In genomic region chr4:147250062-147250461, GRCh38 we compare ENCODE assay signal across 34 cellular contexts.
A peak's percentile ranks its signal among the peaks of the same experiment; 100 is the strongest.
DNase-seq lines count a peak whose midpoint lies in the region; ATAC-seq and TF ChIP-seq lines count a peak whose summit lies in the region.
"Had no signal": no experiment of that assay in that cellular context is flagged by ENCODE, and none has a peak within 500 bp of the region (broad histone marks: within the 10 kb centered on the region; RNA-seq: fewer than 3 reads in every experiment).

No MANE protein-coding gene starts in this region.

- no peaks in the 10 kb centered on the region for H3K79me2 ChIP-seq in mesendoderm (ENCODE audit: control insufficient read depth, insufficient read depth, low read length)

- H3K27ac Mint-ChIP-seq in WTC11 = no peak overlapping the region
- no peak overlapping the region for H3K27ac Mint-ChIP-seq in endodermal cell
- H3K27ac Mint-ChIP-seq in immature natural killer cell = no peak overlapping the region
- no peak overlapping the region for H3K27ac Mint-ChIP-seq in stimulated activated naive CD8-positive, alpha-beta T cell treated with anti-CD3 and anti-CD28 coated beads, Interleukin-15, amount 100 ng/mL, for 72 hours
- H3K27ac Mint-ChIP-seq: B cell; CD14-positive monocyte; CD4-positive, alpha-beta memory T cell; CD4-positive, alpha-beta T cell; CD4-positive, CD25-positive, alpha-beta regulatory T cell; CD8-positive, alpha-beta memory T cell; CD8-positive, alpha-beta T cell had no signal

- H3K9me3 ChIP-seq in endodermal cell (ENCODE audit: control insufficient read depth, low read length) (peaks cover 18% of the 10 kb centered on the region), uterus (no peaks in the 10 kb centered on the region)
- H3K9me3 ChIP-seq: BE2C; BLaER1; BLaER1 treated with 17β-estradiol and CSF1 and Interleukin-3, amounts not matched to agents 10 nM and 100 nM had no signal

- H3K4me1 Mint-ChIP-seq in WTC11 = peaks cover 6% of the 10 kb centered on the region
- no peaks in the 10 kb centered on the region for H3K4me1 Mint-ChIP-seq in endodermal cell
- H3K4me1 Mint-ChIP-seq in immature natural killer cell = no peaks in the 10 kb centered on the region
- H3K4me1 Mint-ChIP-seq in stimulated activated naive CD8-positive, alpha-beta T cell treated with anti-CD3 and anti-CD28 coated beads, Interleukin-15, amount 100 ng/mL, for 72 hours = no peaks in the 10 kb centered on the region
- H3K4me1 Mint-ChIP-seq: B cell; CD14-positive monocyte; CD4-positive, alpha-beta memory T cell; CD4-positive, CD25-positive, alpha-beta regulatory T cell; CD8-positive, alpha-beta memory T cell had no signal

- no peaks in the 10 kb centered on the region for H3K79me1 ChIP-seq in mesendoderm (ENCODE audit: low read length)

- H2BK120ac ChIP-seq in mesendoderm (ENCODE audit: low read depth, low read length) = no peak overlapping the region

- CTCF ChIA-PET in WTC11 (lab: Charles Lee) = interaction anchor here (1.1 to 1.4 kb wide), 2 partner anchors 89 to 129 kb away, joined by 3 to 4 read pairs; no protein-coding TSS in a partner anchor

- H3K27me3 ChIP-seq in endodermal cell (ENCODE audit: control insufficient read depth, insufficient read depth, low read length, poor library complexity, severe bottlenecking) (no peaks in the 10 kb centered on the region), mesendoderm (ENCODE audit: insufficient read depth, low read length, poor library complexity) (no peaks in the 10 kb centered on the region), uterus (no peaks in the 10 kb centered on the region)
- H3K27me3 ChIP-seq: BE2C; BLaER1; BLaER1 treated with 17β-estradiol and CSF1 and Interleukin-3, amounts not matched to agents 10 nM and 100 nM had no signal

- H3K9ac ChIP-seq in endodermal cell (ENCODE audit: extremely low read depth, low read length, poor library complexity, severe bottlenecking) (no peak overlapping the region), mesendoderm (ENCODE audit: low read length) (no peak overlapping the region)
- H3K9ac ChIP-seq: BLaER1; BLaER1 treated with 17β-estradiol and CSF1 and Interleukin-3, amounts not matched to agents 10 nM and 100 nM had no signal

- H3K56ac ChIP-seq in mesendoderm (ENCODE audit: low read length) = no peak overlapping the region

- DNase-seq in DMS53 (lab: John Stamatoyannopoulos, UW) (peak; percentile 1), DMS53 treated with DMSO at 0.1 percent for 48 hours (lab: John Stamatoyannopoulos, UW; ENCODE audit: unreplicated experiment) (no peak), WTC11 (ENCODE audit: low spot score) (no peak), endodermal cell (no peak), mesendoderm (peak; percentile 16), uterus (no peak), immature natural killer cell (no peak)
- no peak for DNase-seq in stimulated activated naive CD8-positive, alpha-beta T cell treated with anti-CD3 and anti-CD28 coated beads, Interleukin-15, amount 100 ng/mL, for 72 hours
- DNase-seq: 8988T; ACHN; AML-193; BE2C; C1 segment of cervical spinal cord; Caco-2; Calu3; CD4-positive, alpha-beta memory T cell; CD4-positive, alpha-beta T cell; CD4-positive, CD25-positive, alpha-beta regulatory T cell; CD8-positive, alpha-beta memory T cell; CD8-positive, alpha-beta T cell; COR-L47; DMS 273 treated with DMSO at 0.1 percent for 48 hours; DMS153; DMS79; DMS79 treated with DMSO at 0.1 percent for 48 hours; DND-41; EL had no signal

- H3K4me3 Mint-ChIP-seq in WTC11 (no peak overlapping the region), endodermal cell (no peak overlapping the region), immature natural killer cell (no peak overlapping the region)
- no peak overlapping the region for H3K4me3 Mint-ChIP-seq in stimulated activated naive CD8-positive, alpha-beta T cell treated with anti-CD3 and anti-CD28 coated beads, Interleukin-15, amount 100 ng/mL, for 72 hours
- H3K4me3 Mint-ChIP-seq: B cell; CD14-positive monocyte; CD4-positive, alpha-beta memory T cell; CD4-positive, alpha-beta T cell; CD4-positive, CD25-positive, alpha-beta regulatory T cell; CD8-positive, alpha-beta memory T cell; CD8-positive, alpha-beta T cell had no signal

- TF ChIP-seq POLR2A in uterus (IDR thresholded peaks at IDR 0.05) = no peak

- peaks cover 11% of the 10 kb centered on the region for H3K36me3 Mint-ChIP-seq in WTC11
- H3K36me3 Mint-ChIP-seq in endodermal cell (ENCODE audit: low read depth) = no peaks in the 10 kb centered on the region
- H3K36me3 Mint-ChIP-seq in immature natural killer cell = no peaks in the 10 kb centered on the region
- H3K36me3 Mint-ChIP-seq: CD14-positive monocyte; CD4-positive, alpha-beta memory T cell; CD4-positive, CD25-positive, alpha-beta regulatory T cell; CD8-positive, alpha-beta memory T cell; CD8-positive, alpha-beta T cell had no signal

- H3K4me1 ChIP-seq in endodermal cell (ENCODE audit: control insufficient read depth, insufficient read depth, low read length) (no peaks in the 10 kb centered on the region), mesendoderm (ENCODE audit: control insufficient read depth, low read depth, low read length) (no peaks in the 10 kb centered on the region), uterus (no peaks in the 10 kb centered on the region)
- H3K4me1 ChIP-seq: BE2C, BLaER1 had no signal

- no peak overlapping the region for H3K4me2 ChIP-seq in mesendoderm (ENCODE audit: low read length)
- H3K4me2 ChIP-seq: A549; BLaER1; BLaER1 treated with 17β-estradiol and CSF1 and Interleukin-3, amounts not matched to agents 10 nM and 100 nM had no signal

- no peak overlapping the region for H3K18ac ChIP-seq in mesendoderm (ENCODE audit: low read length)

- intact Hi-C loops in uterus (cut with DNase I; ENCODE audit: low total_unique reads) = no loop called here

- no peak overlapping the region for H4K5ac ChIP-seq in mesendoderm (ENCODE audit: low read length)

- no peak overlapping the region for H2BK5ac ChIP-seq in mesendoderm (ENCODE audit: low read length)

- H3K27ac ChIP-seq in endodermal cell (ENCODE audit: low read depth, low read length) (no peak overlapping the region), mesendoderm (ENCODE audit: low read depth, low read length) (no peak overlapping the region), uterus (no peak overlapping the region)
- H3K27ac ChIP-seq: 22Rv1; A549; BLaER1; BLaER1 treated with 17β-estradiol and CSF1 and Interleukin-3, amounts not matched to agents 10 nM and 100 nM; C4-2B had no signal

- TF ChIP-seq CTCF in WTC11 (IDR thresholded peaks at IDR 0.05) = no peak
- TF ChIP-seq CTCF in endodermal cell (conservative IDR thresholded peaks at IDR 0.05) = peak; percentile 52
- TF ChIP-seq CTCF in uterus (IDR thresholded peaks at IDR 0.05) = no peak

- no peak overlapping the region for H4K8ac ChIP-seq in mesendoderm (ENCODE audit: low read depth, low read length)

- peak; percentile 51 for ATAC-seq in WTC11
- no peak for ATAC-seq in stimulated activated naive CD8-positive, alpha-beta T cell treated with anti-CD3 and anti-CD28 coated beads, Interleukin-15, amount 100 ng/mL, for 72 hours
- ATAC-seq: A549; CD8-positive, alpha-beta T cell had no signal

- H3K27me3 Mint-ChIP-seq in WTC11 (ENCODE audit: low read depth) (no peaks in the 10 kb centered on the region), endodermal cell (ENCODE audit: insufficient read depth) (no peaks in the 10 kb centered on the region), immature natural killer cell (ENCODE audit: low read depth in 3 of 3) (peaks cover 0 to 5% (median 2%) of the 10 kb centered on the region in 3 donors)
- H3K27me3 Mint-ChIP-seq in stimulated activated naive CD8-positive, alpha-beta T cell treated with anti-CD3 and anti-CD28 coated beads, Interleukin-15, amount 100 ng/mL, for 72 hours = peaks cover 8% of the 10 kb centered on the region
- H3K27me3 Mint-ChIP-seq: B cell; CD4-positive, alpha-beta memory T cell; CD4-positive, alpha-beta T cell; CD4-positive, CD25-positive, alpha-beta regulatory T cell had no signal

- no peak overlapping the region for H2AK5ac ChIP-seq in mesendoderm (ENCODE audit: low read length)

- no peaks in the 10 kb centered on the region for H3K36me3 ChIP-seq in endodermal cell (ENCODE audit: control insufficient read depth, insufficient read depth, low read length)
- no peaks in the 10 kb centered on the region for H3K36me3 ChIP-seq in mesendoderm (ENCODE audit: control insufficient read depth, insufficient read depth, low read length)
- no peaks in the 10 kb centered on the region for H3K36me3 ChIP-seq in uterus
- H3K36me3 ChIP-seq: BE2C; BLaER1; BLaER1 treated with 17β-estradiol and CSF1 and Interleukin-3, amounts not matched to agents 10 nM and 100 nM had no signal

- H3K23ac ChIP-seq in mesendoderm (ENCODE audit: low read length) = no peak overlapping the region

- H3K4ac ChIP-seq in mesendoderm (ENCODE audit: low read depth, low read length) = no peak overlapping the region

- H3K9me3 Mint-ChIP-seq in WTC11 = peaks cover 34% of the 10 kb centered on the region
- peaks cover 13% of the 10 kb centered on the region for H3K9me3 Mint-ChIP-seq in endodermal cell
- H3K9me3 Mint-ChIP-seq in immature natural killer cell = peaks cover 7 to 30% (median 15%) of the 10 kb centered on the region in 6 donors
- peaks cover 9 to 13% of the 10 kb centered on the region in 2 donors for H3K9me3 Mint-ChIP-seq in stimulated activated naive CD8-positive, alpha-beta T cell treated with anti-CD3 and anti-CD28 coated beads, Interleukin-15, amount 100 ng/mL, for 72 hours
- H3K9me3 Mint-ChIP-seq: CD4-positive, alpha-beta T cell had no signal

- POLR2A ChIA-PET in WTC11 (lab: Charles Lee) = no interaction called here

- no peak overlapping the region for H3K4me3 ChIP-seq in endodermal cell (ENCODE audit: low read length)
- H3K4me3 ChIP-seq in mesendoderm (ENCODE audit: low read length) = no peak overlapping the region
- H3K4me3 ChIP-seq in uterus = no peak overlapping the region
- H3K4me3 ChIP-seq: A549; BLaER1; BLaER1 treated with 17β-estradiol and CSF1 and Interleukin-3, amounts not matched to agents 10 nM and 100 nM had no signal

- no peak overlapping the region for H2BK15ac ChIP-seq in mesendoderm (replicated peaks; ENCODE audit: low read depth)

TF ChIP-seq in WTC11, 78 proteins besides CTCF, POLR2A, EP300 and RAD21:
- TF ChIP-seq CREB1 (CRISPR knock-in tag; IDR thresholded peaks at IDR 0.05) (no peak), CBFB (CRISPR knock-in tag; IDR thresholded peaks at IDR 0.05; ENCODE audit: low read depth) (no peak)

Comparison
In these comparisons a context has a peak if more than half of its experiments do, and no peak if none do; other contexts are left out.
1. DNase-seq: peak in DMS53 (single experiment) and mesendoderm (single experiment); none in DMS53 treated with DMSO at 0.1 percent for 48 hours (single experiment), WTC11 (single experiment), endodermal cell (single experiment), uterus (0 of 2), immature natural killer cell (0 of 3) and stimulated activated naive CD8-positive, alpha-beta T cell treated with anti-CD3 and anti-CD28 coated beads, Interleukin-15, amount 100 ng/mL, for 72 hours (0 of 2).